ENCODE assay signal across 1 cellular context in the genomic region with DNA sequence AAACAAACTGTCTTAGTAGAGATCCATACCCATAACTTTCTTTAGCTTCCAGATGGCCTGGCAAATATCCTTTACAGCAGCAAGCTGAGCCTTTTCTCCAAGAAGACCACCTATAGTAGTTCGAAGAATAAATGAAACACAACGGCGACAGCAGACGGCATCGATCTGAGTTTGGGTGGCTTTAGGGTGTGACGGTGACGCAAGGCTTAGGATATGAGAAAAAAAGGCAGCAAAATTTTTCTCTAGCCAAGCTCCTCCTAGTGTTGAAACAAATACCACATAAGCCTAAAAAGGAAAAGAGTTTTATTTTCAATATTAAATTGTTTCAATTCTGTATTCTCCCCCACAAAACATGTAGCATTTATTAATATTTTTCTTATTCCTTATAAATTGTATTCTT.
TF ChIP-seq lines count a peak whose summit lies in the region.

No MANE protein-coding gene starts in this region.

TF ChIP-seq in GM23338, 12 proteins besides CTCF, POLR2A, EP300 and RAD21 (continued from another document):
- TF ChIP-seq, protein P1, sequence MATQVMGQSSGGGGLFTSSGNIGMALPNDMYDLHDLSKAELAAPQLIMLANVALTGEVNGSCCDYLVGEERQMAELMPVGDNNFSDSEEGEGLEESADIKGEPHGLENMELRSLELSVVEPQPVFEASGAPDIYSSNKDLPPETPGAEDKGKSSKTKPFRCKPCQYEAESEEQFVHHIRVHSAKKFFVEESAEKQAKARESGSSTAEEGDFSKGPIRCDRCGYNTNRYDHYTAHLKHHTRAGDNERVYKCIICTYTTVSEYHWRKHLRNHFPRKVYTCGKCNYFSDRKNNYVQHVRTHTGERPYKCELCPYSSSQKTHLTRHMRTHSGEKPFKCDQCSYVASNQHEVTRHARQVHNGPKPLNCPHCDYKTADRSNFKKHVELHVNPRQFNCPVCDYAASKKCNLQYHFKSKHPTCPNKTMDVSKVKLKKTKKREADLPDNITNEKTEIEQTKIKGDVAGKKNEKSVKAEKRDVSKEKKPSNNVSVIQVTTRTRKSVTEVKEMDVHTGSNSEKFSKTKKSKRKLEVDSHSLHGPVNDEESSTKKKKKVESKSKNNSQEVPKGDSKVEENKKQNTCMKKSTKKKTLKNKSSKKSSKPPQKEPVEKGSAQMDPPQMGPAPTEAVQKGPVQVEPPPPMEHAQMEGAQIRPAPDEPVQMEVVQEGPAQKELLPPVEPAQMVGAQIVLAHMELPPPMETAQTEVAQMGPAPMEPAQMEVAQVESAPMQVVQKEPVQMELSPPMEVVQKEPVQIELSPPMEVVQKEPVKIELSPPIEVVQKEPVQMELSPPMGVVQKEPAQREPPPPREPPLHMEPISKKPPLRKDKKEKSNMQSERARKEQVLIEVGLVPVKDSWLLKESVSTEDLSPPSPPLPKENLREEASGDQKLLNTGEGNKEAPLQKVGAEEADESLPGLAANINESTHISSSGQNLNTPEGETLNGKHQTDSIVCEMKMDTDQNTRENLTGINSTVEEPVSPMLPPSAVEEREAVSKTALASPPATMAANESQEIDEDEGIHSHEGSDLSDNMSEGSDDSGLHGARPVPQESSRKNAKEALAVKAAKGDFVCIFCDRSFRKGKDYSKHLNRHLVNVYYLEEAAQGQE (IDR thresholded peaks at IDR 0.05; ENCODE audit: unreplicated experiment) = no peak
- TF ChIP-seq, protein P2, sequence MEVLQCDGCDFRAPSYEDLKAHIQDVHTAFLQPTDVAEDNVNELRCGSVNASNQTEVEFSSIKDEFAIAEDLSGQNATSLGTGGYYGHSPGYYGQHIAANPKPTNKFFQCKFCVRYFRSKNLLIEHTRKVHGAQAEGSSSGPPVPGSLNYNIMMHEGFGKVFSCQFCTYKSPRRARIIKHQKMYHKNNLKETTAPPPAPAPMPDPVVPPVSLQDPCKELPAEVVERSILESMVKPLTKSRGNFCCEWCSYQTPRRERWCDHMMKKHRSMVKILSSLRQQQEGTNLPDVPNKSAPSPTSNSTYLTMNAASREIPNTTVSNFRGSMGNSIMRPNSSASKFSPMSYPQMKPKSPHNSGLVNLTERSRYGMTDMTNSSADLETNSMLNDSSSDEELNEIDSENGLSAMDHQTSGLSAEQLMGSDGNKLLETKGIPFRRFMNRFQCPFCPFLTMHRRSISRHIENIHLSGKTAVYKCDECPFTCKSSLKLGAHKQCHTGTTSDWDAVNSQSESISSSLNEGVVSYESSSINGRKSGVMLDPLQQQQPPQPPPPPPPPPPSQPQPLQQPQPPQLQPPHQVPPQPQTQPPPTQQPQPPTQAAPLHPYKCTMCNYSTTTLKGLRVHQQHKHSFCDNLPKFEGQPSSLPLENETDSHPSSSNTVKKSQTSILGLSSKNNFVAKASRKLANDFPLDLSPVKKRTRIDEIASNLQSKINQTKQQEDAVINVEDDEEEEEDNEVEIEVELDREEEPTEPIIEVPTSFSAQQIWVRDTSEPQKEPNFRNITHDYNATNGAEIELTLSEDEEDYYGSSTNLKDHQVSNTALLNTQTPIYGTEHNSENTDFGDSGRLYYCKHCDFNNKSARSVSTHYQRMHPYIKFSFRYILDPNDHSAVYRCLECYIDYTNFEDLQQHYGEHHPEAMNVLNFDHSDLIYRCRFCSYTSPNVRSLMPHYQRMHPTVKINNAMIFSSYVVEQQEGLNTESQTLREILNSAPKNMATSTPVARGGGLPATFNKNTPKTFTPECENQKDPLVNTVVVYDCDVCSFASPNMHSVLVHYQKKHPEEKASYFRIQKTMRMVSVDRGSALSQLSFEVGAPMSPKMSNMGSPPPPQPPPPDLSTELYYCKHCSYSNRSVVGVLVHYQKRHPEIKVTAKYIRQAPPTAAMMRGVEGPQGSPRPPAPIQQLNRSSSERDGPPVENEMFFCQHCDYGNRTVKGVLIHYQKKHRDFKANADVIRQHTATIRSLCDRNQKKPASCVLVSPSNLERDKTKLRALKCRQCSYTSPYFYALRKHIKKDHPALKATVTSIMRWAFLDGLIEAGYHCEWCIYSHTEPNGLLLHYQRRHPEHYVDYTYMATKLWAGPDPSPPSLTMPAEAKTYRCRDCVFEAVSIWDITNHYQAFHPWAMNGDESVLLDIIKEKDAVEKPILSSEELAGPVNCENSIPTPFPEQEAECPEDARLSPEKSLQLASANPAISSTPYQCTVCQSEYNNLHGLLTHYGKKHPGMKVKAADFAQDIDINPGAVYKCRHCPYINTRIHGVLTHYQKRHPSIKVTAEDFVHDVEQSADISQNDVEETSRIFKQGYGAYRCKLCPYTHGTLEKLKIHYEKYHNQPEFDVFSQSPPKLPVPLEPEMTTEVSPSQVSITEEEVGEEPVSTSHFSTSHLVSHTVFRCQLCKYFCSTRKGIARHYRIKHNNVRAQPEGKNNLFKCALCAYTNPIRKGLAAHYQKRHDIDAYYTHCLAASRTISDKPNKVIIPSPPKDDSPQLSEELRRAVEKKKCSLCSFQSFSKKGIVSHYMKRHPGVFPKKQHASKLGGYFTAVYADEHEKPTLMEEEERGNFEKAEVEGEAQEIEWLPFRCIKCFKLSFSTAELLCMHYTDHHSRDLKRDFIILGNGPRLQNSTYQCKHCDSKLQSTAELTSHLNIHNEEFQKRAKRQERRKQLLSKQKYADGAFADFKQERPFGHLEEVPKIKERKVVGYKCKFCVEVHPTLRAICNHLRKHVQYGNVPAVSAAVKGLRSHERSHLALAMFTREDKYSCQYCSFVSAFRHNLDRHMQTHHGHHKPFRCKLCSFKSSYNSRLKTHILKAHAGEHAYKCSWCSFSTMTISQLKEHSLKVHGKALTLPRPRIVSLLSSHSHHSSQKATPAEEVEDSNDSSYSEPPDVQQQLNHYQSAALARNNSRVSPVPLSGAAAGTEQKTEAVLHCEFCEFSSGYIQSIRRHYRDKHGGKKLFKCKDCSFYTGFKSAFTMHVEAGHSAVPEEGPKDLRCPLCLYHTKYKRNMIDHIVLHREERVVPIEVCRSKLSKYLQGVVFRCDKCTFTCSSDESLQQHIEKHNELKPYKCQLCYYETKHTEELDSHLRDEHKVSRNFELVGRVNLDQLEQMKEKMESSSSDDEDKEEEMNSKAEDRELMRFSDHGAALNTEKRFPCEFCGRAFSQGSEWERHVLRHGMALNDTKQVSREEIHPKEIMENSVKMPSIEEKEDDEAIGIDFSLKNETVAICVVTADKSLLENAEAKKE (CRISPR knock-in tag; IDR thresholded peaks at IDR 0.05) = no peak
- no peak for TF ChIP-seq POLR2AphosphoS5 (IDR thresholded peaks at IDR 0.05; ENCODE audit: low read depth)
- TF ChIP-seq NANOG (IDR thresholded peaks at IDR 0.05; ENCODE audit: borderline replicate concordance) = no peak
- no peak for TF ChIP-seq ZNF331 (CRISPR knock-in tag; IDR thresholded peaks at IDR 0.05; ENCODE audit: low read depth)
- no peak for TF ChIP-seq JUNB (IDR thresholded peaks at IDR 0.05; ENCODE audit: unreplicated experiment)
- no peak for TF ChIP-seq STAT1 (IDR thresholded peaks at IDR 0.05; ENCODE audit: unreplicated experiment)
